ENCODE assay signal across 9 cellular contexts in genomic region chr9:20382460-20383071, GRCh38.
A peak's percentile ranks its signal among the peaks of the same experiment; 100 is the strongest.
DNase-seq lines count a peak whose midpoint lies in the region; ATAC-seq and TF ChIP-seq lines count a peak whose summit lies in the region.
"Had no signal": no experiment of that assay in that cellular context is flagged by ENCODE, and none has a peak within 500 bp of the region (broad histone marks: within the 10 kb centered on the region; RNA-seq: fewer than 3 reads in every experiment).

No MANE protein-coding gene starts in this region.

- H3K4me3 ChIP-seq in fibroblast of pulmonary artery (replicated peaks; ENCODE audit: low read depth, low read length), result no peak overlapping the region

- TF ChIP-seq CTCF in fibroblast of pulmonary artery (IDR thresholded peaks at IDR 0.05; ENCODE audit: low read length, missing control alignments), result no peak

- ATAC-seq in GM21367 (IDR thresholded peaks at IDR 0.05; ENCODE audit: unreplicated experiment), result peak; percentile 49

- DNase-seq in DMS53 treated with DMSO at 0.1 percent for 48 hours (lab: John Stamatoyannopoulos, UW; ENCODE audit: unreplicated experiment) (peak; percentile 24), LHCN-M2 (ENCODE audit: low read depth) (peak; percentile 81), fibroblast of pulmonary artery (ENCODE audit: low read depth) (peak; percentile 9), foreskin melanocyte (no peak), NCI-H1048 (lab: John Stamatoyannopoulos, UW) (no peak), kidney glomerular epithelial cell (lab: John Stamatoyannopoulos, UW) (no peak)
- DNase-seq in activated CD4-positive, alpha-beta T cell treated with anti-CD3 and anti-CD28 coated beads for 1 hour, result no peak
- DNase-seq: NCI-H1694 had no signal

Comparison
In these comparisons a context has a peak if more than half of its experiments do, and no peak if none do; other contexts are left out.
1. DNase-seq: peak in DMS53 treated with DMSO at 0.1 percent for 48 hours (single experiment), LHCN-M2 (single experiment) and fibroblast of pulmonary artery (single experiment); none in foreskin melanocyte (single experiment), NCI-H1048 (single experiment), activated CD4-positive, alpha-beta T cell treated with anti-CD3 and anti-CD28 coated beads for 1 hour (single experiment) and kidney glomerular epithelial cell (single experiment).